ENCODE assay signal across 30 cellular contexts in genomic region chr5:4548341-4548740, GRCh38.
"Had no signal": no experiment of that assay in that cellular context is flagged by ENCODE, and none has a peak within 500 bp of the region (broad histone marks: within the 10 kb centered on the region; RNA-seq: fewer than 3 reads in every experiment).

No MANE protein-coding gene starts in this region.

- H2AFZ ChIP-seq: PC-9 had no signal

- H3K36me3 ChIP-seq: SJCRH30 had no signal

- H3K27ac ChIP-seq: KMS-11, PC-9, SJCRH30 had no signal

- H3K4me2 ChIP-seq: KMS-11, PC-9, SK-N-SH had no signal

- ATAC-seq: Panc1 had no signal

- DNase-seq: Kasumi-1, MM.1S, MV-4-11, NCI-H1092, NCI-H1105, NCI-H1417 treated with DMSO at 0.1 percent for 48 hours, NCI-H1436 treated with DMSO at 0.1 percent for 48 hours, NCI-H1694 treated with DMSO at 0.1 percent for 48 hours, NCI-H187 treated with DMSO at 0.1 percent for 48 hours, NCI-H2029, NCI-H2081 treated with DMSO at 0.1 percent for 48 hours, NCI-H2107, NCI-H2171, NCI-H226, NCI-H446 treated with DMSO at 0.1 percent for 48 hours, NCI-H510A, NCI-H526, NCI-H69, NCI-H748 treated with DMSO at 0.1 percent for 48 hours, NCI-H82, PC-9, Right ventricle myocardium superior, RPMI8226, SHP77 treated with DMSO at 0.1 percent for 48 hours, SJCRH30, SK-N-SH, SW 1271, T-helper 1 cell had no signal

- H3K4me3 ChIP-seq: PC-9, SJCRH30 had no signal

- H3K27me3 ChIP-seq: SJCRH30 had no signal

- H3K4me1 ChIP-seq: SJCRH30 had no signal

- H3K9ac ChIP-seq: KMS-11, SK-N-SH had no signal

- H3K9me3 ChIP-seq: SJCRH30, SK-N-SH had no signal
